Comparison of ENCODE assay signal across 8 cellular contexts in genomic region chr15:85581495-85581894, GRCh38.
A peak's percentile ranks its signal among the peaks of the same experiment; 100 is the strongest.
DNase-seq lines count a peak whose midpoint lies in the region; ATAC-seq and TF ChIP-seq lines count a peak whose summit lies in the region.

No MANE protein-coding gene starts in this region.

- TF ChIP-seq CTCF in endodermal cell (conservative IDR thresholded peaks at IDR 0.05): no peak
- TF ChIP-seq CTCF in nephron (IDR thresholded peaks at IDR 0.05; ENCODE audit: unreplicated experiment in 3 of 3): no peak

- H3K9me3 ChIP-seq in CD4-positive, CD25-positive, alpha-beta regulatory T cell (ENCODE audit: control insufficient read depth in 2 of 2, low read length in 2 of 2): no peaks in the 10 kb centered on the region
- no peaks in the 10 kb centered on the region for H3K9me3 ChIP-seq in endodermal cell (ENCODE audit: control insufficient read depth, low read length)

- H3K36me3 ChIP-seq in CD4-positive, CD25-positive, alpha-beta regulatory T cell (ENCODE audit: control insufficient read depth, insufficient read depth, low read length): peaks cover 21% of the 10 kb centered on the region
- peaks cover 95% of the 10 kb centered on the region for H3K36me3 ChIP-seq in endodermal cell (ENCODE audit: control insufficient read depth, insufficient read depth, low read length)

- DNase-seq in CD4-positive, CD25-positive, alpha-beta regulatory T cell: peak; percentile 21 to 74 (median 49)
- DNase-seq in T-helper 9 cell (peak; percentile 43), endodermal cell (no peak), cerebellar cortex (ENCODE audit: low spot score) (no peak)
- DNase-seq in effector CD8-positive, alpha-beta T cell (lab: John Stamatoyannopoulos, UW): no peak

- H3K9me3 Mint-ChIP-seq in CD4-positive, CD25-positive, alpha-beta regulatory T cell: no peaks in the 10 kb centered on the region
- H3K9me3 Mint-ChIP-seq in endodermal cell: no peaks in the 10 kb centered on the region
- no peaks in the 10 kb centered on the region for H3K9me3 Mint-ChIP-seq in nephron

- no peak overlapping the region for H3K9ac ChIP-seq in endodermal cell (ENCODE audit: extremely low read depth, low read length, poor library complexity, severe bottlenecking)

- 95 to 97% methylated on average over 4 to 8 of the region's 8 CpGs for WGBS in endodermal cell (ENCODE audit: insufficient coverage in 1 of 2, insufficient read length in 1 of 2), 2 experiments

- H3K4me3 ChIP-seq in CD4-positive, CD25-positive, alpha-beta regulatory T cell (ENCODE audit: low read depth, low read length): peak overlapping the region; percentile 95
- no peak overlapping the region for H3K4me3 ChIP-seq in endodermal cell (ENCODE audit: low read length)

- peak in 1 of 2 donors; percentile 31 for ATAC-seq in CD4-positive, CD25-positive, alpha-beta regulatory T cell (ENCODE audit: low read depth in 2 of 2)
- ATAC-seq in GM21576 (IDR thresholded peaks at IDR 0.05; ENCODE audit: unreplicated experiment) (no peak), GM18505 (IDR thresholded peaks at IDR 0.05; ENCODE audit: unreplicated experiment) (no peak)

- peak overlapping the region; percentile 90 for H3K27ac ChIP-seq in CD4-positive, CD25-positive, alpha-beta regulatory T cell (ENCODE audit: insufficient read depth, low read length, poor library complexity, severe bottlenecking)
- H3K27ac ChIP-seq in endodermal cell (ENCODE audit: low read depth, low read length): no peak overlapping the region

- no peak for TF ChIP-seq POLR2A in GM18505 (IDR thresholded peaks at IDR 0.05; ENCODE audit: borderline replicate concordance, extremely low read depth, insufficient read depth, insufficient read length)

- no peaks in the 10 kb centered on the region for H3K27me3 Mint-ChIP-seq in CD4-positive, CD25-positive, alpha-beta regulatory T cell
- H3K27me3 Mint-ChIP-seq in endodermal cell (ENCODE audit: insufficient read depth): no peaks in the 10 kb centered on the region
- H3K27me3 Mint-ChIP-seq in nephron (ENCODE audit: low read depth): no peaks in the 10 kb centered on the region

- peaks cover 22% of the 10 kb centered on the region for H3K36me3 Mint-ChIP-seq in CD4-positive, CD25-positive, alpha-beta regulatory T cell
- H3K36me3 Mint-ChIP-seq in endodermal cell (ENCODE audit: low read depth): peaks cover 48% of the 10 kb centered on the region
- peaks cover 61% of the 10 kb centered on the region for H3K36me3 Mint-ChIP-seq in nephron (ENCODE audit: low read depth)

- H3K27me3 ChIP-seq in CD4-positive, CD25-positive, alpha-beta regulatory T cell (ENCODE audit: control insufficient read depth, insufficient read depth, low read length): no peaks in the 10 kb centered on the region
- H3K27me3 ChIP-seq in endodermal cell (ENCODE audit: control insufficient read depth, insufficient read depth, low read length, poor library complexity, severe bottlenecking): no peaks in the 10 kb centered on the region

- peaks cover 66% of the 10 kb centered on the region for H3K4me1 ChIP-seq in CD4-positive, CD25-positive, alpha-beta regulatory T cell (ENCODE audit: control insufficient read depth, insufficient read depth, low read length, poor library complexity, severe bottlenecking)
- peaks cover 27% of the 10 kb centered on the region for H3K4me1 ChIP-seq in endodermal cell (ENCODE audit: control insufficient read depth, insufficient read depth, low read length)

- peak overlapping the region; percentile 87 to 96 (median 91) for H3K4me3 Mint-ChIP-seq in CD4-positive, CD25-positive, alpha-beta regulatory T cell
- no peak overlapping the region for H3K4me3 Mint-ChIP-seq in endodermal cell
- H3K4me3 Mint-ChIP-seq in nephron: peak overlapping the region in 2 of 3 experiments; percentile 7 to 64

- H3K4me1 Mint-ChIP-seq in CD4-positive, CD25-positive, alpha-beta regulatory T cell: peaks cover 36 to 72% (median 58%) of the 10 kb centered on the region in 4 donors
- H3K4me1 Mint-ChIP-seq in endodermal cell (peaks cover 39% of the 10 kb centered on the region), nephron (peaks cover 80% of the 10 kb centered on the region)

- H3K27ac Mint-ChIP-seq in CD4-positive, CD25-positive, alpha-beta regulatory T cell: peak overlapping the region; percentile 92 to 98 (median 98)
- H3K27ac Mint-ChIP-seq in endodermal cell (peak overlapping the region; percentile 41), nephron (peak overlapping the region; percentile 79 to 88 (median 88))

Comparison
In these comparisons a context has a peak if more than half of its experiments do, and no peak if none do; other contexts are left out.
1. DNase-seq: peak in CD4-positive, CD25-positive, alpha-beta regulatory T cell (3 of 3) and T-helper 9 cell (single experiment); none in endodermal cell (single experiment), cerebellar cortex (single experiment) and effector CD8-positive, alpha-beta T cell (single experiment).
2. H3K27ac Mint-ChIP-seq: peak in every context shown above with its lines; median percentile 98 in CD4-positive, CD25-positive, alpha-beta regulatory T cell; 88 in nephron; 41 in endodermal cell.